10 cellular contexts compared by ENCODE assay signal in genomic region chr4:100742045-100742444, GRCh38.
A peak's percentile ranks its signal among the peaks of the same experiment; 100 is the strongest.
DNase-seq lines count a peak whose midpoint lies in the region; ATAC-seq and TF ChIP-seq lines count a peak whose summit lies in the region.
"Had no signal": no experiment of that assay in that cellular context is flagged by ENCODE, and none has a peak within 500 bp of the region (broad histone marks: within the 10 kb centered on the region; RNA-seq: fewer than 3 reads in every experiment).

No MANE protein-coding gene starts in this region.

- H3K36me3 Mint-ChIP-seq in activated T-cell treated with anti-CD3 and anti-CD28 coated beads, Interleukin-2, amount 50 U/mL, for 4 hours (ENCODE audit: insufficient read depth): no peaks in the 10 kb centered on the region
- H3K36me3 Mint-ChIP-seq: activated naive CD4-positive, alpha-beta T cell treated with anti-CD3 and anti-CD28 coated beads, Interleukin-2, amount 10 ng/mL, durations not matched to agents 7 days and 5 days had no signal

- no peak overlapping the region for H3K4me3 Mint-ChIP-seq in activated T-cell treated with anti-CD3 and anti-CD28 coated beads, Interleukin-2, amount 50 U/mL, for 4 hours
- H3K4me3 Mint-ChIP-seq: activated naive CD4-positive, alpha-beta T cell treated with anti-CD3 and anti-CD28 coated beads, Interleukin-2, amount 10 ng/mL, durations not matched to agents 7 days and 5 days had no signal

- no peak overlapping the region for H3K27ac ChIP-seq in RWPE2 (ENCODE audit: poor library complexity, severe bottlenecking)

- no peaks in the 10 kb centered on the region for H3K27me3 ChIP-seq in RWPE2 (ENCODE audit: insufficient read depth, poor library complexity, severe bottlenecking)

- H3K4me1 Mint-ChIP-seq in activated T-cell treated with anti-CD3 and anti-CD28 coated beads, Interleukin-2, amount 50 U/mL, for 4 hours (ENCODE audit: low read depth): no peaks in the 10 kb centered on the region
- H3K4me1 Mint-ChIP-seq: activated naive CD4-positive, alpha-beta T cell treated with anti-CD3 and anti-CD28 coated beads, Interleukin-2, amount 10 ng/mL, durations not matched to agents 7 days and 5 days had no signal

- ATAC-seq in GM19351 (IDR thresholded peaks at IDR 0.05; ENCODE audit: unreplicated experiment) (peak; percentile 53), RWPE2 (ENCODE audit: low read depth) (peak; percentile 28; the same call in 1 of the 3 replicates), HG02588 (IDR thresholded peaks at IDR 0.05; ENCODE audit: unreplicated experiment) (no peak), GM21619 (IDR thresholded peaks at IDR 0.05; ENCODE audit: unreplicated experiment) (no peak)
- ATAC-seq in activated T-cell treated with anti-CD3 and anti-CD28 coated beads, Interleukin-2, amount 50 U/mL, for 4 hours: no peak

- peak; percentile 18 for DNase-seq in AG09309 (ENCODE audit: low read depth)
- no peak for DNase-seq in RWPE2 (ENCODE audit: low spot score)
- peak; percentile 24 for DNase-seq in iPS-NIHi7 (ENCODE audit: extremely low spot score)
- no peak for DNase-seq in activated T-cell treated with anti-CD3 and anti-CD28 coated beads, Interleukin-2, amount 50 U/mL, for 4 hours
- DNase-seq in dedifferentiated amniotic fluid mesenchymal stem cell (ENCODE audit: extremely low spot score): no peak
- DNase-seq: activated naive CD4-positive, alpha-beta T cell treated with anti-CD3 and anti-CD28 coated beads, Interleukin-2, amount 10 ng/mL, durations not matched to agents 7 days and 5 days; NCI-H1694 had no signal

- H3K4me3 ChIP-seq in AG09309 (ENCODE audit: control insufficient read depth, low read depth, low read length) (no peak overlapping the region), RWPE2 (ENCODE audit: severe bottlenecking) (no peak overlapping the region)

- H3K36me3 ChIP-seq in RWPE2 (ENCODE audit: low read depth): no peaks in the 10 kb centered on the region

- no peaks in the 10 kb centered on the region for H3K9me3 ChIP-seq in RWPE2 (ENCODE audit: severe bottlenecking)

- peaks cover 16% of the 10 kb centered on the region for H3K4me1 ChIP-seq in RWPE2 (ENCODE audit: insufficient read depth, poor library complexity, severe bottlenecking)

- TF ChIP-seq CTCF in AG09309 (IDR thresholded peaks at IDR 0.05; ENCODE audit: control insufficient read depth, insufficient read depth, low read depth, low read length, missing control alignments) (peak; percentile 47), RWPE2 (IDR thresholded peaks at IDR 0.05; ENCODE audit: poor library complexity, severe bottlenecking) (peak; percentile 84)

- no peaks in the 10 kb centered on the region for H3K9me3 Mint-ChIP-seq in activated T-cell treated with anti-CD3 and anti-CD28 coated beads, Interleukin-2, amount 50 U/mL, for 4 hours
- H3K9me3 Mint-ChIP-seq: activated naive CD4-positive, alpha-beta T cell treated with anti-CD3 and anti-CD28 coated beads, Interleukin-2, amount 10 ng/mL, durations not matched to agents 7 days and 5 days had no signal

- H3K27me3 Mint-ChIP-seq in activated T-cell treated with anti-CD3 and anti-CD28 coated beads, Interleukin-2, amount 50 U/mL, for 4 hours (ENCODE audit: low read depth): no peaks in the 10 kb centered on the region
- H3K27me3 Mint-ChIP-seq: activated naive CD4-positive, alpha-beta T cell treated with anti-CD3 and anti-CD28 coated beads, Interleukin-2, amount 10 ng/mL, durations not matched to agents 7 days and 5 days had no signal

Comparison
In these comparisons a context has a peak if more than half of its experiments do, and no peak if none do; other contexts are left out.
1. DNase-seq: peak in AG09309 (single experiment) and iPS-NIHi7 (single experiment); none in RWPE2 (single experiment), activated T-cell treated with anti-CD3 and anti-CD28 coated beads, Interleukin-2, amount 50 U/mL, for 4 hours (single experiment) and dedifferentiated amniotic fluid mesenchymal stem cell (single experiment).
2. ATAC-seq: peak in GM19351 (single experiment) and RWPE2 (single experiment); none in HG02588 (single experiment), activated T-cell treated with anti-CD3 and anti-CD28 coated beads, Interleukin-2, amount 50 U/mL, for 4 hours (0 of 2) and GM21619 (single experiment).